8 cellular contexts compared by ENCODE assay signal in the genomic region with DNA sequence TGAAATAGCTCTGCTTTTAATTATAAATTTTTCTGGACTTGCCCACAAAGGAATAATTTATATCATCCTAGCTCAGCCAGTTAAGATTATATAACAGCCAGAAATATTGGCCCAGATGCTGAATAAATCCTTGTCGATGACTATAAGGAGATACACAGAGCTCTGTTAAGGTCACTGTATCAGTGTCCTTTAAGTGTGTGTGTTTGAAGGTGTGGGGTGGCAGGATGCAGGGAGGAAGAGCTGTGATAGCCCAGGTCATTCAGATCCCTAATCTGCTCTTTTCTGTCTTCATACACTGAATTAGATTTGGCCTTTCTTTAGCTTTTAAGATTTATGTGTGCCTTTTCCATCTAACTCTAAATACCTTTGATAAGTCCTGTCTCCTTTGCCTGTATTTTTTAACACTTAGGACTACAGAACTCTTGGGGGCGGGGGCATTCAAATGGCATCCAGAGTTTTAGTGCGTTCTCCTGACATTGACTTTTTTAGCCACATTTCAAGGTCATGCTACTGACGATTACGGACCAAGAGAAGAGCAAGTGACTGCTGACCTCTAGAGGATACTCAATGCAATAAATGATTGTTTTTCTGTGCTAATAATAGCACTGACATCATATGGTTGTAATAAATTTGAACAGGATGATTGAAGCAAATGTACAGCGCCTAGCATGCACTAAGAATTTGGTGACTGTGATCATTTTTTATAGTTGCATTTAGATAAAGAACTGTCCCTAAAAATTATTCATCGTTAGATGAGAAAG.
DNase-seq lines count a peak whose midpoint lies in the region; ATAC-seq, FAIRE-seq and TF ChIP-seq lines count a peak whose summit lies in the region.

No MANE protein-coding gene starts in this region.

- peak; percentile 93 for FAIRE-seq in D721Med (lab: Jason Lieb, UNC)

- H3K4me3 ChIP-seq in rectal smooth muscle tissue (ENCODE audit: low read length), result no peak overlapping the region

- H3K27ac ChIP-seq in rectal smooth muscle tissue (ENCODE audit: low read depth, low read length), result peak overlapping the region; percentile 76

- H3K36me3 ChIP-seq in rectal smooth muscle tissue (ENCODE audit: control insufficient read depth, insufficient read depth, low read length), result no peaks in the 10 kb centered on the region

- no peak overlapping the region for H3K9ac ChIP-seq in rectal smooth muscle tissue (ENCODE audit: low read length)

- ATAC-seq in GM19468 (IDR thresholded peaks at IDR 0.05; ENCODE audit: extremely low read depth, unreplicated experiment) (peak; percentile 75), HG03565 (IDR thresholded peaks at IDR 0.05; ENCODE audit: unreplicated experiment) (peak; percentile 96), GM21737 (IDR thresholded peaks at IDR 0.05; ENCODE audit: unreplicated experiment) (no peak)

- TF ChIP-seq CTCF in D721Med (IDR thresholded peaks at IDR 0.05; ENCODE audit: insufficient read depth, missing control alignments), result peak; percentile 68

- H3K4me1 ChIP-seq in rectal smooth muscle tissue (ENCODE audit: control insufficient read depth, insufficient read depth, low read length), result peaks cover 10% of the 10 kb centered on the region

- DNase-seq in D721Med (ENCODE audit: insufficient read length, low spot score) (no peak), SHP77 treated with DMSO at 0.1 percent for 48 hours (lab: John Stamatoyannopoulos, UW) (peak; percentile 77), foreskin melanocyte (peak; percentile 20), NCI-H1930 (lab: John Stamatoyannopoulos, UW) (no peak)

- no peaks in the 10 kb centered on the region for H3K27me3 ChIP-seq in rectal smooth muscle tissue (ENCODE audit: control insufficient read depth, insufficient read depth, low read length)

Comparison
In these comparisons a context has a peak if more than half of its experiments do, and no peak if none do; other contexts are left out.
1. DNase-seq: peak in SHP77 treated with DMSO at 0.1 percent for 48 hours (single experiment) and foreskin melanocyte (single experiment); none in D721Med (single experiment) and NCI-H1930 (0 of 2).